Comparison of ENCODE assay signal across 8 cellular contexts in genomic region chr11:46560300-46561025, GRCh38. TPM values are rescaled to one million over a fixed set of nuclear protein-coding genes. Genes with fewer than 3 reads are reported as not detected.
DNase-seq lines count a peak whose midpoint lies in the region; ATAC-seq and TF ChIP-seq lines count a peak whose summit lies in the region.

No MANE protein-coding gene starts in this region.

- no peak for TF ChIP-seq CTCF in DND-41 (IDR thresholded peaks at IDR 0.05; ENCODE audit: borderline replicate concordance, extremely low read depth, low read length, poor library complexity, severe bottlenecking)

- no peak overlapping the region for H2BK120ac ChIP-seq in neuronal stem cell (ENCODE audit: low read depth, low read length)

- no peak overlapping the region for H2AK5ac ChIP-seq in neuronal stem cell (ENCODE audit: low read depth, low read length)

- no peak overlapping the region for H3K4ac ChIP-seq in neuronal stem cell (ENCODE audit: low read length)

- H3K27me3 ChIP-seq in DND-41 (ENCODE audit: insufficient read depth, low read length, poor library complexity), result no peaks in the 10 kb centered on the region
- H3K27me3 ChIP-seq in mucosa of rectum (ENCODE audit: control insufficient read depth in 2 of 2, insufficient read depth in 2 of 2, low read length in 2 of 2), result no peaks in the 10 kb centered on the region
- H3K27me3 ChIP-seq in neuronal stem cell (ENCODE audit: control insufficient read depth in 3 of 3, insufficient read depth in 3 of 3, low read depth in 1 of 3, low read length in 3 of 3), result no peaks in the 10 kb centered on the region

- H2BK5ac ChIP-seq in neuronal stem cell (ENCODE audit: low read length), result no peak overlapping the region

- peak overlapping the region; percentile 72 for H3K4me3 Mint-ChIP-seq in dendritic cell treated with granulocyte-macrophage colony-stimulating factor and Interleukin-4, amounts not matched to agents 40 ng/mL and 50 ng/mL, for 4 days

- H3K27ac Mint-ChIP-seq in dendritic cell treated with granulocyte-macrophage colony-stimulating factor and Interleukin-4, amounts not matched to agents 40 ng/mL and 50 ng/mL, for 4 days, result peak overlapping the region; percentile 88

- no peak overlapping the region for H3K18ac ChIP-seq in neuronal stem cell (ENCODE audit: low read length)

- no peak overlapping the region for H3K14ac ChIP-seq in neuronal stem cell (ENCODE audit: low read length)

- H3K4me1 ChIP-seq in DND-41 (ENCODE audit: insufficient read depth, low read length), result peaks cover 74% of the 10 kb centered on the region
- peaks cover 8 to 14% of the 10 kb centered on the region in 2 donors for H3K4me1 ChIP-seq in mucosa of rectum (ENCODE audit: control insufficient read depth in 2 of 2, insufficient read depth in 2 of 2, low read length in 2 of 2)
- H3K4me1 ChIP-seq in neuronal stem cell (ENCODE audit: control insufficient read depth in 2 of 2, insufficient read depth in 1 of 2, low read depth in 1 of 2, low read length in 2 of 2), result no peaks in the 10 kb centered on the region

- no peak overlapping the region for H2BK15ac ChIP-seq in neuronal stem cell (ENCODE audit: low read length)

- peaks cover 35% of the 10 kb centered on the region for H3K4me1 Mint-ChIP-seq in dendritic cell treated with granulocyte-macrophage colony-stimulating factor and Interleukin-4, amounts not matched to agents 40 ng/mL and 50 ng/mL, for 4 days (ENCODE audit: low read depth)

- peak overlapping the region; percentile 8 to 48; a peak in 3 of 4 replicates for H3K4me3 ChIP-seq in DND-41 (ENCODE audit: low read depth in 1 of 2, low read length in 2 of 2)
- H3K4me3 ChIP-seq in mucosa of rectum (ENCODE audit: low read length in 2 of 2), result peak overlapping the region; percentile 57 to 78
- no peak overlapping the region for H3K4me3 ChIP-seq in neuronal stem cell (ENCODE audit: low read length in 2 of 2)

- no peak overlapping the region for H3K23ac ChIP-seq in neuronal stem cell (ENCODE audit: low read depth, low read length, poor library complexity)

- H2AFZ ChIP-seq in DND-41 (ENCODE audit: low read depth, low read length) (peak overlapping the region; percentile 53), neuronal stem cell (ENCODE audit: low read length) (no peak overlapping the region)

- peaks cover 92% of the 10 kb centered on the region for H3K79me2 ChIP-seq in DND-41 (ENCODE audit: insufficient read depth, low read length)

- H3K9ac ChIP-seq in DND-41 (ENCODE audit: low read depth, low read length), result peak overlapping the region; percentile 57
- H3K9ac ChIP-seq in mucosa of rectum (ENCODE audit: low read depth in 1 of 2, low read length in 2 of 2), result peak overlapping the region; percentile 68
- no peak overlapping the region for H3K9ac ChIP-seq in neuronal stem cell (ENCODE audit: low read depth, low read length, poor library complexity)

- H3K9me3 Mint-ChIP-seq in dendritic cell treated with granulocyte-macrophage colony-stimulating factor and Interleukin-4, amounts not matched to agents 40 ng/mL and 50 ng/mL, for 4 days, result no peaks in the 10 kb centered on the region

- H3K27me3 Mint-ChIP-seq in dendritic cell treated with granulocyte-macrophage colony-stimulating factor and Interleukin-4, amounts not matched to agents 40 ng/mL and 50 ng/mL, for 4 days, result no peaks in the 10 kb centered on the region

- H2BK12ac ChIP-seq in neuronal stem cell (ENCODE audit: low read length), result no peak overlapping the region

- no peaks in the 10 kb centered on the region; the same call in 1 of the 2 replicates for H4K20me1 ChIP-seq in DND-41 (ENCODE audit: insufficient read depth, low read length)

- H3K4me2 ChIP-seq in DND-41 (ENCODE audit: insufficient read depth, low read length) (peak overlapping the region; percentile 69), neuronal stem cell (ENCODE audit: insufficient read depth, low read length, poor library complexity, severe bottlenecking) (no peak overlapping the region)

- peak; percentile 85 for ATAC-seq in DND-41 (ENCODE audit: insufficient read depth, low read depth)
- ATAC-seq in GM21447 (IDR thresholded peaks at IDR 0.05; ENCODE audit: unreplicated experiment), result peak; percentile 67

- peak; percentile 58 for DNase-seq in DND-41
- DNase-seq in NOMO-1 treated with DMSO at 0.1 percent for 48 hours (lab: John Stamatoyannopoulos, UW; ENCODE audit: unreplicated experiment), result peak; percentile 24
- no peak for DNase-seq in neuronal stem cell (ENCODE audit: low spot score)
- DNase-seq in NCI-H2171 treated with DMSO at 0.1 percent for 48 hours (lab: John Stamatoyannopoulos, UW), result no peak
- no peak for DNase-seq in posterior cingulate gyrus

- no peak overlapping the region for H4K91ac ChIP-seq in neuronal stem cell (ENCODE audit: low read depth, low read length, poor library complexity)

- H3K27ac ChIP-seq in DND-41 (ENCODE audit: low read length), result peak overlapping the region; percentile 86
- peak overlapping the region; percentile 66 to 76 for H3K27ac ChIP-seq in mucosa of rectum (ENCODE audit: low read depth in 2 of 2, low read length in 2 of 2)
- no peak overlapping the region for H3K27ac ChIP-seq in neuronal stem cell (replicated peaks; ENCODE audit: low read length)

- peaks cover 3% of the 10 kb centered on the region for H3K79me1 ChIP-seq in neuronal stem cell (ENCODE audit: low read depth, low read length)

- peaks cover 6% of the 10 kb centered on the region for H3K36me3 Mint-ChIP-seq in dendritic cell treated with granulocyte-macrophage colony-stimulating factor and Interleukin-4, amounts not matched to agents 40 ng/mL and 50 ng/mL, for 4 days (ENCODE audit: low read depth)

- H3K9me3 ChIP-seq in DND-41 (ENCODE audit: insufficient read depth, low read length, severe bottlenecking) (no peaks in the 10 kb centered on the region), mucosa of rectum (ENCODE audit: control insufficient read depth in 2 of 2, low read length in 2 of 2) (no peaks in the 10 kb centered on the region), neuronal stem cell (replicated peaks in 1 of 2; ENCODE audit: control insufficient read depth in 2 of 2, insufficient read depth in 1 of 2, low read depth in 1 of 2, low read length in 2 of 2) (no peaks in the 10 kb centered on the region)

- no CpG with 5 or more reads among the region's 6 CpGs for WGBS in neuronal stem cell (ENCODE audit: extremely low coverage in 2 of 2, insufficient read length in 2 of 2, insufficient replicate concordance in 1 of 2), 2 donors

- H3K36me3 ChIP-seq in DND-41 (ENCODE audit: insufficient read depth, low read length) (no peaks in the 10 kb centered on the region), mucosa of rectum (ENCODE audit: control insufficient read depth in 2 of 2, insufficient read depth in 2 of 2, low read length in 2 of 2) (no peaks in the 10 kb centered on the region), neuronal stem cell (replicated peaks in 1 of 2; ENCODE audit: control insufficient read depth in 2 of 2, insufficient read depth in 2 of 2, low read length in 2 of 2) (no peaks in the 10 kb centered on the region)

- H4K8ac ChIP-seq in neuronal stem cell (ENCODE audit: low read depth, low read length), result no peak overlapping the region

- intact Hi-C loops in dendritic cell treated with granulocyte-macrophage colony-stimulating factor and Interleukin-4, amounts not matched to agents 40 ng/mL and 50 ng/mL, for 4 days (cut with micrococcal nuclease), result no loop called here
- intact Hi-C loops in posterior cingulate gyrus (cut with DNase I), result no loop called here

RNA-seq across cellular contexts. Expression of gene AMBRA1, which starts 33.4 kb away (rescaled TPM):
- 9.9 TPM for polyA plus RNA-seq in neuronal stem cell (2013, experiment 1 of 2)
- 9.1 TPM for polyA plus RNA-seq in neuronal stem cell (2013, experiment 2 of 2)

RNA-seq across cellular contexts. Expression of gene HARBI1, which starts 56.6 kb away (rescaled TPM):
- 2.9 TPM for polyA plus RNA-seq in neuronal stem cell (2013, experiment 1 of 2)
- 3.3 TPM for polyA plus RNA-seq in neuronal stem cell (2013, experiment 2 of 2)

RNA-seq across cellular contexts. Expression of gene ATG13, which starts 56.9 kb away (rescaled TPM):
- 51.6 TPM for polyA plus RNA-seq in neuronal stem cell (2013, experiment 1 of 2)
- polyA plus RNA-seq in neuronal stem cell (2013, experiment 2 of 2), result 50.8 TPM

Comparison
In these comparisons a context has a peak if more than half of its experiments do, and no peak if none do; other contexts are left out.
1. DNase-seq: peak in DND-41 (single experiment) and NOMO-1 treated with DMSO at 0.1 percent for 48 hours (single experiment); none in neuronal stem cell (single experiment), NCI-H2171 treated with DMSO at 0.1 percent for 48 hours (single experiment) and posterior cingulate gyrus (0 of 10).
2. H3K4me3 ChIP-seq: peak in DND-41 (2 of 2) and mucosa of rectum (2 of 2); none in neuronal stem cell (0 of 2).